Comparison of ENCODE assay signal across 24 cellular contexts in the genomic region with DNA sequence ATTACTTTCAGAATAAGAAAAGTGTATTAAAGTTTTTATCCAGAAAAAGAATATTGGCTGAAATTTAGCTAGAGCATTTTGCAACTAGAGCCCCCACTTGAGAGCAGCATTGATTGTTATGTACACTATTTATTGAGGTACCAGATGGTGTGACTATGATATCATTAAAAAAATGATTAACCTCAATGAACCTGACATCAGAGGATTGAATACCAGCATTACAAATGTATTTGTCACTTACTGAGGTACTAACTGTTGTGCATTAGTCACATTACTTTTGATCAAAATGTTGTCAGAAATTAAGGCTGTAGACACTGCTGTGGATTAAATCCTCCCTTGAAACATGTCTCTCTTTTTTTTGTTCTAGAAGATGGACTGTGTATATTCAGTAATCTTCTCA.
DNase-seq lines count a peak whose midpoint lies in the region; ATAC-seq and TF ChIP-seq lines count a peak whose summit lies in the region.
"Had no signal": no experiment of that assay in that cellular context is flagged by ENCODE, and none has a peak within 500 bp of the region (broad histone marks: within the 10 kb centered on the region; RNA-seq: fewer than 3 reads in every experiment).

No MANE protein-coding gene starts in this region.

- TF ChIP-seq POLR2A in body of pancreas (IDR thresholded peaks at IDR 0.05) = no peak
- no peak for TF ChIP-seq POLR2A in transverse colon (IDR thresholded peaks at IDR 0.05)

- peak; percentile 16 for DNase-seq in ELR (ENCODE audit: low read depth)
- peak; percentile 11 for DNase-seq in LHCN-M2 (ENCODE audit: low read depth)
- peak; percentile 10 for DNase-seq in astrocyte of the hippocampus (ENCODE audit: low read depth, low spot score)
- DNase-seq in kidney glomerular epithelial cell (lab: John Stamatoyannopoulos, UW) = peak; percentile 66
- DNase-seq in T-helper 17 cell = no peak
- no peak for DNase-seq in body of pancreas
- no peak for DNase-seq in transverse colon
- DNase-seq: CD4-positive, CD25-positive, alpha-beta regulatory T cell; COR-L47; DMS53; GDM1; Kasumi-1; MV-4-11; NCI-H1105; NCI-H1436 treated with DMSO at 0.1 percent for 48 hours; NCI-H2029 treated with DMSO at 0.1 percent for 48 hours; NCI-H446 treated with DMSO at 0.1 percent for 48 hours; NCI-H526; SIG-M5 had no signal

- in situ Hi-C loops in transverse colon (cut with MboI; ENCODE audit: low pct_ligation_motif_present in 1 of 4, low pct_unique_long_range_greater_than_20kb in 1 of 4, low sequenced_read_pairs in 3 of 4) = no loop called here

- H3K9me3 ChIP-seq in T-helper 17 cell (ENCODE audit: control insufficient read depth, low read length, poor library complexity, severe bottlenecking) (no peaks in the 10 kb centered on the region), body of pancreas (no peaks in the 10 kb centered on the region), transverse colon (no peaks in the 10 kb centered on the region)
- H3K9me3 ChIP-seq: BLaER1 had no signal

- H3K27ac ChIP-seq in body of pancreas (no peak overlapping the region), transverse colon (no peak overlapping the region)
- H3K27ac ChIP-seq: BLaER1, SK-N-MC had no signal

- no peak overlapping the region for H3K27ac Mint-ChIP-seq in T-helper 17 cell
- H3K27ac Mint-ChIP-seq: CD4-positive, CD25-positive, alpha-beta regulatory T cell had no signal

- H3K4me1 ChIP-seq in body of pancreas (no peaks in the 10 kb centered on the region), transverse colon (no peaks in the 10 kb centered on the region)
- H3K4me1 ChIP-seq: BLaER1 had no signal

- intact Hi-C loops in body of pancreas (cut with DNase I) (no loop called here), transverse colon (cut with DNase I; ENCODE audit: low total_unique reads) (no loop called here)

- H3K36me3 ChIP-seq in body of pancreas (replicated peaks in 1 of 2; ENCODE audit: insufficient read depth in 1 of 2, low read depth in 2 of 2) = peaks cover 0 to 2% of the 10 kb centered on the region in 2 donors
- H3K36me3 ChIP-seq in transverse colon = peaks cover 0 to 9% (median 0%) of the 10 kb centered on the region in 4 donors

- H3K4me1 Mint-ChIP-seq in T-helper 17 cell = peaks cover 7% of the 10 kb centered on the region

- H3K36me3 Mint-ChIP-seq in T-helper 17 cell (ENCODE audit: low read depth) = peaks cover 10% of the 10 kb centered on the region

- H3K4me3 Mint-ChIP-seq in T-helper 17 cell = no peak overlapping the region
- H3K4me3 Mint-ChIP-seq: CD4-positive, CD25-positive, alpha-beta regulatory T cell had no signal

- H3K27me3 Mint-ChIP-seq in T-helper 17 cell = no peaks in the 10 kb centered on the region
- H3K27me3 Mint-ChIP-seq: CD4-positive, CD25-positive, alpha-beta regulatory T cell had no signal

- TF ChIP-seq CTCF in body of pancreas (IDR thresholded peaks at IDR 0.05) (no peak), transverse colon (IDR thresholded peaks at IDR 0.05) (no peak)

- no peak for TF ChIP-seq EP300 in transverse colon (IDR thresholded peaks at IDR 0.05; ENCODE audit: low read depth)

- ATAC-seq in T-helper 17 cell = no peak
- ATAC-seq in body of pancreas = no peak
- ATAC-seq in GM21723 (IDR thresholded peaks at IDR 0.05; ENCODE audit: unreplicated experiment) = no peak
- ATAC-seq: GM12878, K562 had no signal

- H3K27me3 ChIP-seq in body of pancreas = no peaks in the 10 kb centered on the region
- H3K27me3 ChIP-seq in transverse colon = no peaks in the 10 kb centered on the region
- H3K27me3 ChIP-seq: BLaER1 had no signal

- H3K4me3 ChIP-seq in body of pancreas (no peak overlapping the region), transverse colon (no peak overlapping the region)
- H3K4me3 ChIP-seq: BLaER1, GM12878, K562, SK-N-MC had no signal

Comparison
In these comparisons a context has a peak if more than half of its experiments do, and no peak if none do; other contexts are left out.
1. DNase-seq: peak in ELR (single experiment), LHCN-M2 (single experiment), astrocyte of the hippocampus (single experiment) and kidney glomerular epithelial cell (single experiment); none in T-helper 17 cell (0 of 3), body of pancreas (0 of 4) and transverse colon (single experiment).